In the genomic region with DNA sequence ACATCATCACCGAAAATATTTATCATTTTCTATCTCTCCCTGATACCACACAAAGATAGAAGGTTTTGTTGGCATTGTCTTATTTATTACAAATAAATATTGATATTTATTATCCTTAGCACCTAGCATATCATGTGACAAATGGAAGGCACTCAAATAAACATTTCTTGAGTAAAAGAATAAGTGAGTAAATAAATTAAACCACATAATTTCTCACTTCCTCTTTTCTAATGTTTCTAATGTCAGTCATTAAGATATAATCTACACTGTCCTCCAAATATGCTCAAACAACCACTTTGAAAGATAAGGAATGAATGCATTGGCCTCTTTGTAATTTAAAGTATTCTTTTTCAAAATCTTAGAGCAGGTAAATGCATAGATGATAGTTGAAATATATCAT, we compare ENCODE assay signal across 17 cellular contexts.
"Had no signal": no experiment of that assay in that cellular context is flagged by ENCODE, and none has a peak within 500 bp of the region (broad histone marks: within the 10 kb centered on the region; RNA-seq: fewer than 3 reads in every experiment).

No MANE protein-coding gene starts in this region.

- ATAC-seq: effector memory CD8-positive, alpha-beta T cell; gastroesophageal sphincter; left cardiac atrium; lower lobe of right lung; natural killer cell treated with Interleukin-12 subunit alpha and Interleukin-12 subunit beta and Interleukin-15 and Interleukin-18, amount 100 ng/mL, for 72 hours had no signal

- DNase-seq: effector memory CD8-positive, alpha-beta T cell; esophagus squamous epithelium; foreskin fibroblast; glutamatergic neuron; left cardiac atrium; left ventricle myocardium inferior; lower lobe of right lung; nucleus accumbens; ovary; sigmoid colon; stimulated activated CD4-positive, alpha-beta T cell treated with anti-CD3 and anti-CD28 coated beads, Interleukin-2, amount 100 ng/mL, for 24 hours; stimulated activated naive CD4-positive, alpha-beta T cell; stomach; substantia nigra; trophoblast cell had no signal
